Comparison of ENCODE assay signal across 21 cellular contexts in the genomic region with DNA sequence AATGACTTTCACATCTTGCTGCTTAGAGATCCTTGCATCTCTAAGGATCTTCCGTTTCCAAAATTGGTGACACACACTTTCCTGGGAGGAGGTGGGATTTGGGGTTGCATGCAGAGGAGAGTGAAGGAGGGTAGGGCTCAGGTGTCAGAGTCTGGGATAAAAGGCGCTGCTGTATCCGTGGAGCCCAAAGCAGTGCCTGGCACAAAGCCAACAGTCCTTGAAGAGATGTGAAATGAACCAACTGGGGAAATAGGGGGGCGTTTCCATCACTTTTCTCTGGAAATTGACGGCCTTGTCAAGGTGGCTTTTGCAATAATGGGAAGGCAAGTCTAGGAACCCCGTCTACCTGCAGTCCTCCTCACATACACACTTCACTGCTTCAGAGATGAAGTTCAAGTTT. TPM values are rescaled to one million over a fixed set of nuclear protein-coding genes. Genes with fewer than 3 reads are reported as not detected.
DNase-seq lines count a peak whose midpoint lies in the region; ATAC-seq and TF ChIP-seq lines count a peak whose summit lies in the region.
"Had no signal": no experiment of that assay in that cellular context is flagged by ENCODE, and none has a peak within 500 bp of the region (broad histone marks: within the 10 kb centered on the region; RNA-seq: fewer than 3 reads in every experiment).

No MANE protein-coding gene starts in this region.

- no peaks in the 10 kb centered on the region for H3K4me1 ChIP-seq in BE2C
- H3K4me1 ChIP-seq: body of pancreas, tibial artery had no signal

- no peak overlapping the region for H3K4me3 ChIP-seq in BE2C (ENCODE audit: low read depth, low read length)
- H3K4me3 ChIP-seq: body of pancreas, lung, SK-N-MC, tibial artery had no signal

- ATAC-seq in activated naive CD4-positive, alpha-beta T cell treated with anti-CD3 and anti-CD28 coated beads, Interleukin-2, amount 50 U/mL, for 72 hours: no peak
- ATAC-seq: body of pancreas; sciatic nerve; stimulated activated naive CD8-positive, alpha-beta T cell treated with anti-CD3 and anti-CD28 coated beads, Interleukin-15, Interleukin-2, amounts not matched to agents 100 U/mL and 50 U/mL, for 24 hours; T-helper 17 cell had no signal

- H3K9me3 Mint-ChIP-seq in activated naive CD4-positive, alpha-beta T cell treated with anti-CD3 and anti-CD28 coated beads, Interleukin-2, amount 50 U/mL, for 72 hours: no peaks in the 10 kb centered on the region
- H3K9me3 Mint-ChIP-seq: neural crest cell had no signal

- peak; percentile 46 for DNase-seq in BE2C
- peak; percentile 60 for DNase-seq in COR-L47 (lab: John Stamatoyannopoulos, UW)
- DNase-seq in NCI-H187 treated with DMSO at 0.1 percent for 48 hours (lab: John Stamatoyannopoulos, UW): peak; percentile 10
- peak; percentile 84 for DNase-seq in NCI-H748 (lab: John Stamatoyannopoulos, UW; ENCODE audit: unreplicated experiment)
- no peak for DNase-seq in activated CD4-positive, alpha-beta T cell treated with anti-CD3 and anti-CD28 coated beads, Interleukin-2, amount 50 U/mL, for 4 hours
- DNase-seq in activated naive CD4-positive, alpha-beta T cell treated with anti-CD3 and anti-CD28 coated beads, Interleukin-2, amount 50 U/mL, for 72 hours (ENCODE audit: low spot score in 2 of 2): no peak
- no peak for DNase-seq in NCI-H510A treated with DMSO at 0.1 percent for 48 hours (lab: John Stamatoyannopoulos, UW)
- DNase-seq: activated CD4-positive, alpha-beta T cell treated with anti-CD3 and anti-CD28 coated beads for 1 hour; activated CD8-positive, alpha-beta memory T cell treated with anti-CD3 and anti-CD28 coated beads for 24 hours; activated T-cell treated with anti-CD3 and anti-CD28 coated beads, Interleukin-2, amount 50 U/mL, for 1 hour; NCI-H226; stimulated activated naive CD8-positive, alpha-beta T cell treated with anti-CD3 and anti-CD28 coated beads, Interleukin-15, Interleukin-2, amounts not matched to agents 100 U/mL and 50 U/mL, for 24 hours; T-helper 17 cell; tibial artery had no signal

- H3K27me3 ChIP-seq in BE2C: no peaks in the 10 kb centered on the region
- H3K27me3 ChIP-seq: body of pancreas, tibial artery had no signal

- no peak overlapping the region for H3K27ac Mint-ChIP-seq in activated naive CD4-positive, alpha-beta T cell treated with anti-CD3 and anti-CD28 coated beads, Interleukin-2, amount 50 U/mL, for 72 hours
- H3K27ac Mint-ChIP-seq: CD14-positive monocyte, IgD-negative memory B cell, T-helper 17 cell had no signal

- H3K36me3 Mint-ChIP-seq in activated naive CD4-positive, alpha-beta T cell treated with anti-CD3 and anti-CD28 coated beads, Interleukin-2, amount 50 U/mL, for 72 hours: no peaks in the 10 kb centered on the region
- H3K36me3 Mint-ChIP-seq: CD14-positive monocyte, IgD-negative memory B cell had no signal

- TF ChIP-seq CTCF in BE2C (IDR thresholded peaks at IDR 0.05; ENCODE audit: low read depth, low read length): no peak

- H3K9me3 ChIP-seq in BE2C: no peaks in the 10 kb centered on the region
- H3K9me3 ChIP-seq: body of pancreas, tibial artery had no signal

- H3K36me3 ChIP-seq in BE2C: no peaks in the 10 kb centered on the region
- H3K36me3 ChIP-seq: tibial artery had no signal

RNA-seq across cellular contexts. Expression of a gene that starts 59.5 kb away (rescaled TPM):
- 199 TPM for polyA plus RNA-seq in BE2C (2012; ENCODE audit: insufficient read depth, insufficient read length, low read depth)
- 100 to 1,000 TPM; 123 to 159 TPM for total RNA-seq in activated naive CD4-positive, alpha-beta T cell treated with anti-CD3 and anti-CD28 coated beads, Interleukin-2, amount 50 U/mL, for 72 hours

Comparison
In these comparisons a context has a peak if more than half of its experiments do, and no peak if none do; other contexts are left out.
1. DNase-seq: peak in BE2C (single experiment), COR-L47 (single experiment), NCI-H187 treated with DMSO at 0.1 percent for 48 hours (single experiment) and NCI-H748 (single experiment); none in activated CD4-positive, alpha-beta T cell treated with anti-CD3 and anti-CD28 coated beads, Interleukin-2, amount 50 U/mL, for 4 hours (0 of 2), activated naive CD4-positive, alpha-beta T cell treated with anti-CD3 and anti-CD28 coated beads, Interleukin-2, amount 50 U/mL, for 72 hours (0 of 2) and NCI-H510A treated with DMSO at 0.1 percent for 48 hours (single experiment).